Comparison of ENCODE assay signal across 2 cellular contexts in the genomic region with DNA sequence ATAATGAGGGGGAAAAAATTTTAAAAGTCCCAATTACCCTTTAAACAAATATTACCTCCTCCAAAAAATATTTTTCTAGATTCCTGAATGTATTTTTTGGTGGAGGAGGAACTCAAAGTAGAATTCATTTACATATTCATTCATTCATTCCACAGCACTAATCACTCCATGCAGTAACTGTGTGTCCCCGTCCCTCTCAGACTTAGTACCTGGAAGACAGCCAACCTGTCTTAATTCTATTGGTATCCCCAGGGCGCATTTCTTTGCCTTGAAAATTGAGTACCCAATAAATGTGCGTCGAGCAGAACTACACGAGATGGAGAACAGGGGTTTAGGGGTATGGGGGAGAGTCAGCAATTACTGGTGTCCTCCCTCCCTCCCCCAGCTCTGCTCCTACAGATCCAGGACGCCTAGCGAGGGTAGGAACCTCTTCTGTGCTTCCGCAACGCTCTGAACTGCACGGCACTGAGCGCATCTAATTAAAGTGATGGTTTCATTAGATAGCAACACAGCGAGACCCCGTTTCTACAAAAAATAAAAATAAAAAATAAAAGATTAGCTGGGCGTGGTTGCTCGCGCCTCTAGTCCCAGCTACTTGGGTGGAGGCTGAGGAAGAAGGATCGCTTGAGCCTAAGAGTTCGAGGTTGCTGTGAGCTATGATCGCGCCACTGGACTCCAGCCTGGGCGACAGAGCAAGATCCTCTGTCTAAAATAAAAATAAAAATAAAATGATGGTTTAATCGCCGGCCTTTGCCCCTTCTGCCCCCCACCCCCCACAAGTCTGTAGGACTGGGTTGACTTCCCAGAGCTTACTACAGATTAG.
TF ChIP-seq lines count a peak whose summit lies in the region.

No MANE protein-coding gene starts in this region.

TF ChIP-seq in GM23338, 12 proteins besides CTCF, POLR2A, EP300 and RAD21 (continues in another document):
- TF ChIP-seq JUNB (IDR thresholded peaks at IDR 0.05; ENCODE audit: unreplicated experiment) (no peak), POLR2AphosphoS5 (IDR thresholded peaks at IDR 0.05; ENCODE audit: low read depth) (no peak), ZNF331 (CRISPR knock-in tag; IDR thresholded peaks at IDR 0.05; ENCODE audit: low read depth) (no peak), CREB1 (CRISPR knock-in tag; IDR thresholded peaks at IDR 0.05; ENCODE audit: low read depth) (no peak), EZH2phosphoT487 (IDR thresholded peaks at IDR 0.05; ENCODE audit: unreplicated experiment) (no peak), EZH2 (IDR thresholded peaks at IDR 0.05; ENCODE audit: low read depth, unreplicated experiment) (no peak)
- TF ChIP-seq, protein P1, sequence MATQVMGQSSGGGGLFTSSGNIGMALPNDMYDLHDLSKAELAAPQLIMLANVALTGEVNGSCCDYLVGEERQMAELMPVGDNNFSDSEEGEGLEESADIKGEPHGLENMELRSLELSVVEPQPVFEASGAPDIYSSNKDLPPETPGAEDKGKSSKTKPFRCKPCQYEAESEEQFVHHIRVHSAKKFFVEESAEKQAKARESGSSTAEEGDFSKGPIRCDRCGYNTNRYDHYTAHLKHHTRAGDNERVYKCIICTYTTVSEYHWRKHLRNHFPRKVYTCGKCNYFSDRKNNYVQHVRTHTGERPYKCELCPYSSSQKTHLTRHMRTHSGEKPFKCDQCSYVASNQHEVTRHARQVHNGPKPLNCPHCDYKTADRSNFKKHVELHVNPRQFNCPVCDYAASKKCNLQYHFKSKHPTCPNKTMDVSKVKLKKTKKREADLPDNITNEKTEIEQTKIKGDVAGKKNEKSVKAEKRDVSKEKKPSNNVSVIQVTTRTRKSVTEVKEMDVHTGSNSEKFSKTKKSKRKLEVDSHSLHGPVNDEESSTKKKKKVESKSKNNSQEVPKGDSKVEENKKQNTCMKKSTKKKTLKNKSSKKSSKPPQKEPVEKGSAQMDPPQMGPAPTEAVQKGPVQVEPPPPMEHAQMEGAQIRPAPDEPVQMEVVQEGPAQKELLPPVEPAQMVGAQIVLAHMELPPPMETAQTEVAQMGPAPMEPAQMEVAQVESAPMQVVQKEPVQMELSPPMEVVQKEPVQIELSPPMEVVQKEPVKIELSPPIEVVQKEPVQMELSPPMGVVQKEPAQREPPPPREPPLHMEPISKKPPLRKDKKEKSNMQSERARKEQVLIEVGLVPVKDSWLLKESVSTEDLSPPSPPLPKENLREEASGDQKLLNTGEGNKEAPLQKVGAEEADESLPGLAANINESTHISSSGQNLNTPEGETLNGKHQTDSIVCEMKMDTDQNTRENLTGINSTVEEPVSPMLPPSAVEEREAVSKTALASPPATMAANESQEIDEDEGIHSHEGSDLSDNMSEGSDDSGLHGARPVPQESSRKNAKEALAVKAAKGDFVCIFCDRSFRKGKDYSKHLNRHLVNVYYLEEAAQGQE (IDR thresholded peaks at IDR 0.05; ENCODE audit: unreplicated experiment): no peak
- TF ChIP-seq, protein P2, sequence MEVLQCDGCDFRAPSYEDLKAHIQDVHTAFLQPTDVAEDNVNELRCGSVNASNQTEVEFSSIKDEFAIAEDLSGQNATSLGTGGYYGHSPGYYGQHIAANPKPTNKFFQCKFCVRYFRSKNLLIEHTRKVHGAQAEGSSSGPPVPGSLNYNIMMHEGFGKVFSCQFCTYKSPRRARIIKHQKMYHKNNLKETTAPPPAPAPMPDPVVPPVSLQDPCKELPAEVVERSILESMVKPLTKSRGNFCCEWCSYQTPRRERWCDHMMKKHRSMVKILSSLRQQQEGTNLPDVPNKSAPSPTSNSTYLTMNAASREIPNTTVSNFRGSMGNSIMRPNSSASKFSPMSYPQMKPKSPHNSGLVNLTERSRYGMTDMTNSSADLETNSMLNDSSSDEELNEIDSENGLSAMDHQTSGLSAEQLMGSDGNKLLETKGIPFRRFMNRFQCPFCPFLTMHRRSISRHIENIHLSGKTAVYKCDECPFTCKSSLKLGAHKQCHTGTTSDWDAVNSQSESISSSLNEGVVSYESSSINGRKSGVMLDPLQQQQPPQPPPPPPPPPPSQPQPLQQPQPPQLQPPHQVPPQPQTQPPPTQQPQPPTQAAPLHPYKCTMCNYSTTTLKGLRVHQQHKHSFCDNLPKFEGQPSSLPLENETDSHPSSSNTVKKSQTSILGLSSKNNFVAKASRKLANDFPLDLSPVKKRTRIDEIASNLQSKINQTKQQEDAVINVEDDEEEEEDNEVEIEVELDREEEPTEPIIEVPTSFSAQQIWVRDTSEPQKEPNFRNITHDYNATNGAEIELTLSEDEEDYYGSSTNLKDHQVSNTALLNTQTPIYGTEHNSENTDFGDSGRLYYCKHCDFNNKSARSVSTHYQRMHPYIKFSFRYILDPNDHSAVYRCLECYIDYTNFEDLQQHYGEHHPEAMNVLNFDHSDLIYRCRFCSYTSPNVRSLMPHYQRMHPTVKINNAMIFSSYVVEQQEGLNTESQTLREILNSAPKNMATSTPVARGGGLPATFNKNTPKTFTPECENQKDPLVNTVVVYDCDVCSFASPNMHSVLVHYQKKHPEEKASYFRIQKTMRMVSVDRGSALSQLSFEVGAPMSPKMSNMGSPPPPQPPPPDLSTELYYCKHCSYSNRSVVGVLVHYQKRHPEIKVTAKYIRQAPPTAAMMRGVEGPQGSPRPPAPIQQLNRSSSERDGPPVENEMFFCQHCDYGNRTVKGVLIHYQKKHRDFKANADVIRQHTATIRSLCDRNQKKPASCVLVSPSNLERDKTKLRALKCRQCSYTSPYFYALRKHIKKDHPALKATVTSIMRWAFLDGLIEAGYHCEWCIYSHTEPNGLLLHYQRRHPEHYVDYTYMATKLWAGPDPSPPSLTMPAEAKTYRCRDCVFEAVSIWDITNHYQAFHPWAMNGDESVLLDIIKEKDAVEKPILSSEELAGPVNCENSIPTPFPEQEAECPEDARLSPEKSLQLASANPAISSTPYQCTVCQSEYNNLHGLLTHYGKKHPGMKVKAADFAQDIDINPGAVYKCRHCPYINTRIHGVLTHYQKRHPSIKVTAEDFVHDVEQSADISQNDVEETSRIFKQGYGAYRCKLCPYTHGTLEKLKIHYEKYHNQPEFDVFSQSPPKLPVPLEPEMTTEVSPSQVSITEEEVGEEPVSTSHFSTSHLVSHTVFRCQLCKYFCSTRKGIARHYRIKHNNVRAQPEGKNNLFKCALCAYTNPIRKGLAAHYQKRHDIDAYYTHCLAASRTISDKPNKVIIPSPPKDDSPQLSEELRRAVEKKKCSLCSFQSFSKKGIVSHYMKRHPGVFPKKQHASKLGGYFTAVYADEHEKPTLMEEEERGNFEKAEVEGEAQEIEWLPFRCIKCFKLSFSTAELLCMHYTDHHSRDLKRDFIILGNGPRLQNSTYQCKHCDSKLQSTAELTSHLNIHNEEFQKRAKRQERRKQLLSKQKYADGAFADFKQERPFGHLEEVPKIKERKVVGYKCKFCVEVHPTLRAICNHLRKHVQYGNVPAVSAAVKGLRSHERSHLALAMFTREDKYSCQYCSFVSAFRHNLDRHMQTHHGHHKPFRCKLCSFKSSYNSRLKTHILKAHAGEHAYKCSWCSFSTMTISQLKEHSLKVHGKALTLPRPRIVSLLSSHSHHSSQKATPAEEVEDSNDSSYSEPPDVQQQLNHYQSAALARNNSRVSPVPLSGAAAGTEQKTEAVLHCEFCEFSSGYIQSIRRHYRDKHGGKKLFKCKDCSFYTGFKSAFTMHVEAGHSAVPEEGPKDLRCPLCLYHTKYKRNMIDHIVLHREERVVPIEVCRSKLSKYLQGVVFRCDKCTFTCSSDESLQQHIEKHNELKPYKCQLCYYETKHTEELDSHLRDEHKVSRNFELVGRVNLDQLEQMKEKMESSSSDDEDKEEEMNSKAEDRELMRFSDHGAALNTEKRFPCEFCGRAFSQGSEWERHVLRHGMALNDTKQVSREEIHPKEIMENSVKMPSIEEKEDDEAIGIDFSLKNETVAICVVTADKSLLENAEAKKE (CRISPR knock-in tag; IDR thresholded peaks at IDR 0.05): no peak

TF ChIP-seq in HepG2, 621 proteins besides CTCF, POLR2A, EP300 and RAD21:
- TF ChIP-seq SMAD9 (CRISPR knock-in tag; IDR thresholded peaks at IDR 0.05): no peak
- no peak for TF ChIP-seq MXD4 (CRISPR knock-in tag; IDR thresholded peaks at IDR 0.05)
- TF ChIP-seq ZNF619 (CRISPR knock-in tag; IDR thresholded peaks at IDR 0.05): no peak
- no peak for TF ChIP-seq ZNF205 (CRISPR knock-in tag; IDR thresholded peaks at IDR 0.05)
- no peak for TF ChIP-seq JDP2 (CRISPR knock-in tag; IDR thresholded peaks at IDR 0.05; ENCODE audit: borderline replicate concordance)
- no peak for TF ChIP-seq ZNF451 (CRISPR knock-in tag; IDR thresholded peaks at IDR 0.05)
- 0 out of 2 replicates have a peak, but pooled peaks have one; percentile 6 for TF ChIP-seq KAT8 (CRISPR knock-in tag; IDR thresholded peaks at IDR 0.05)
- no peak for TF ChIP-seq SRY (CRISPR knock-in tag; IDR thresholded peaks at IDR 0.05)
- TF ChIP-seq, protein P3, sequence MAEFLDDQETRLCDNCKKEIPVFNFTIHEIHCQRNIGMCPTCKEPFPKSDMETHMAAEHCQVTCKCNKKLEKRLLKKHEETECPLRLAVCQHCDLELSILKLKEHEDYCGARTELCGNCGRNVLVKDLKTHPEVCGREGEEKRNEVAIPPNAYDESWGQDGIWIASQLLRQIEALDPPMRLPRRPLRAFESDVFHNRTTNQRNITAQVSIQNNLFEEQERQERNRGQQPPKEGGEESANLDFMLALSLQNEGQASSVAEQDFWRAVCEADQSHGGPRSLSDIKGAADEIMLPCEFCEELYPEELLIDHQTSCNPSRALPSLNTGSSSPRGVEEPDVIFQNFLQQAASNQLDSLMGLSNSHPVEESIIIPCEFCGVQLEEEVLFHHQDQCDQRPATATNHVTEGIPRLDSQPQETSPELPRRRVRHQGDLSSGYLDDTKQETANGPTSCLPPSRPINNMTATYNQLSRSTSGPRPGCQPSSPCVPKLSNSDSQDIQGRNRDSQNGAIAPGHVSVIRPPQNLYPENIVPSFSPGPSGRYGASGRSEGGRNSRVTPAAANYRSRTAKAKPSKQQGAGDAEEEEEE (CRISPR knock-in tag; IDR thresholded peaks at IDR 0.05; ENCODE audit: borderline replicate concordance): no peak
- TF ChIP-seq, protein P4, sequence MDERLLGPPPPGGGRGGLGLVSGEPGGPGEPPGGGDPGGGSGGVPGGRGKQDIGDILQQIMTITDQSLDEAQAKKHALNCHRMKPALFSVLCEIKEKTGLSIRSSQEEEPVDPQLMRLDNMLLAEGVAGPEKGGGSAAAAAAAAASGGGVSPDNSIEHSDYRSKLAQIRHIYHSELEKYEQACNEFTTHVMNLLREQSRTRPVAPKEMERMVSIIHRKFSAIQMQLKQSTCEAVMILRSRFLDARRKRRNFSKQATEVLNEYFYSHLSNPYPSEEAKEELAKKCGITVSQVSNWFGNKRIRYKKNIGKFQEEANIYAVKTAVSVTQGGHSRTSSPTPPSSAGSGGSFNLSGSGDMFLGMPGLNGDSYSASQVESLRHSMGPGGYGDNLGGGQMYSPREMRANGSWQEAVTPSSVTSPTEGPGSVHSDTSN (CRISPR knock-in tag; IDR thresholded peaks at IDR 0.05): no peak
- TF ChIP-seq ZNF766 (CRISPR knock-in tag; IDR thresholded peaks at IDR 0.05; ENCODE audit: borderline replicate concordance): no peak
- no peak for TF ChIP-seq HOXA9 (CRISPR knock-in tag; IDR thresholded peaks at IDR 0.05; ENCODE audit: borderline replicate concordance)
- TF ChIP-seq, protein P5, sequence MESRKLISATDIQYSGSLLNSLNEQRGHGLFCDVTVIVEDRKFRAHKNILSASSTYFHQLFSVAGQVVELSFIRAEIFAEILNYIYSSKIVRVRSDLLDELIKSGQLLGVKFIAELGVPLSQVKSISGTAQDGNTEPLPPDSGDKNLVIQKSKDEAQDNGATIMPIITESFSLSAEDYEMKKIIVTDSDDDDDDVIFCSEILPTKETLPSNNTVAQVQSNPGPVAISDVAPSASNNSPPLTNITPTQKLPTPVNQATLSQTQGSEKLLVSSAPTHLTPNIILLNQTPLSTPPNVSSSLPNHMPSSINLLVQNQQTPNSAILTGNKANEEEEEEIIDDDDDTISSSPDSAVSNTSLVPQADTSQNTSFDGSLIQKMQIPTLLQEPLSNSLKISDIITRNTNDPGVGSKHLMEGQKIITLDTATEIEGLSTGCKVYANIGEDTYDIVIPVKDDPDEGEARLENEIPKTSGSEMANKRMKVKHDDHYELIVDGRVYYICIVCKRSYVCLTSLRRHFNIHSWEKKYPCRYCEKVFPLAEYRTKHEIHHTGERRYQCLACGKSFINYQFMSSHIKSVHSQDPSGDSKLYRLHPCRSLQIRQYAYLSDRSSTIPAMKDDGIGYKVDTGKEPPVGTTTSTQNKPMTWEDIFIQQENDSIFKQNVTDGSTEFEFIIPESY (CRISPR knock-in tag; IDR thresholded peaks at IDR 0.05): 0 out of 2 replicates have a peak, but pooled peaks have one; percentile 7
- no peak for TF ChIP-seq ZNF33B (CRISPR knock-in tag; IDR thresholded peaks at IDR 0.05)
- TF ChIP-seq, protein P6, sequence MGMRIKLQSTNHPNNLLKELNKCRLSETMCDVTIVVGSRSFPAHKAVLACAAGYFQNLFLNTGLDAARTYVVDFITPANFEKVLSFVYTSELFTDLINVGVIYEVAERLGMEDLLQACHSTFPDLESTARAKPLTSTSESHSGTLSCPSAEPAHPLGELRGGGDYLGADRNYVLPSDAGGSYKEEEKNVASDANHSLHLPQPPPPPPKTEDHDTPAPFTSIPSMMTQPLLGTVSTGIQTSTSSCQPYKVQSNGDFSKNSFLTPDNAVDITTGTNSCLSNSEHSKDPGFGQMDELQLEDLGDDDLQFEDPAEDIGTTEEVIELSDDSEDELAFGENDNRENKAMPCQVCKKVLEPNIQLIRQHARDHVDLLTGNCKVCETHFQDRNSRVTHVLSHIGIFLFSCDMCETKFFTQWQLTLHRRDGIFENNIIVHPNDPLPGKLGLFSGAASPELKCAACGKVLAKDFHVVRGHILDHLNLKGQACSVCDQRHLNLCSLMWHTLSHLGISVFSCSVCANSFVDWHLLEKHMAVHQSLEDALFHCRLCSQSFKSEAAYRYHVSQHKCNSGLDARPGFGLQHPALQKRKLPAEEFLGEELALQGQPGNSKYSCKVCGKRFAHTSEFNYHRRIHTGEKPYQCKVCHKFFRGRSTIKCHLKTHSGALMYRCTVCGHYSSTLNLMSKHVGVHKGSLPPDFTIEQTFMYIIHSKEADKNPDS (CRISPR knock-in tag; IDR thresholded peaks at IDR 0.05): 0 out of 2 replicates have a peak, but pooled peaks have one; percentile 51
- TF ChIP-seq, protein P7, sequence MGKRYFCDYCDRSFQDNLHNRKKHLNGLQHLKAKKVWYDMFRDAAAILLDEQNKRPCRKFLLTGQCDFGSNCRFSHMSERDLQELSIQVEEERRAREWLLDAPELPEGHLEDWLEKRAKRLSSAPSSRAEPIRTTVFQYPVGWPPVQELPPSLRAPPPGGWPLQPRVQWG (CRISPR knock-in tag; IDR thresholded peaks at IDR 0.05; ENCODE audit: borderline replicate concordance, low read depth): no peak
- no peak for TF ChIP-seq RFXAP (CRISPR knock-in tag; IDR thresholded peaks at IDR 0.05; ENCODE audit: borderline replicate concordance)
- TF ChIP-seq HOXA5 (CRISPR knock-in tag; IDR thresholded peaks at IDR 0.05): no peak
- no peak for TF ChIP-seq SMYD3 (CRISPR knock-in tag; IDR thresholded peaks at IDR 0.05)
